1 cellular context compared by ENCODE assay signal in the genomic region with DNA sequence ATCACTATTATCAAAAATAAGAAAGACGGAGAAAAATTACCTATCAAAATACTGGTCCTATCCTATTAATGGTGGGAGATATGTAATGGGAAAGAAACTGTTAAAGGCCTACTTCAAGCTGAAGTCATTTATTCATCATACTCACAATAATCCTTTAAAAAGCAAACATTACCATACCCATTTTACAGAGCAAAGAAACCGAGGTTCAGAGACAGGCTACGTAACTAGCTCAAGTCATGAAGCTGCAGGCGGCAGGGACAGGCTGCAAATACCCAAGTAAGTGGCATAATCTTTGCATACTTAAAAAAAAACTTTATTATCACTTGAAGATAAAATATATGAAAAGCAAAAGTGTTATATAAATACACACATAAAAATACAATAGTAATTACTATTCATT.
TF ChIP-seq lines count a peak whose summit lies in the region.

No MANE protein-coding gene starts in this region.

TF ChIP-seq in H1, 55 proteins besides CTCF, POLR2A, EP300 and RAD21:
- TF ChIP-seq KDM1A (IDR thresholded peaks at IDR 0.05; ENCODE audit: borderline replicate concordance, low read length) (0 out of 2 replicates have a peak, but pooled peaks have one; percentile 63), HDAC6 (IDR thresholded peaks at IDR 0.05; ENCODE audit: low read depth, low read length) (no peak)
TF ChIP-seq in H1: peak in this region for 1.
